8 cellular contexts compared by ENCODE assay signal in the genomic region with DNA sequence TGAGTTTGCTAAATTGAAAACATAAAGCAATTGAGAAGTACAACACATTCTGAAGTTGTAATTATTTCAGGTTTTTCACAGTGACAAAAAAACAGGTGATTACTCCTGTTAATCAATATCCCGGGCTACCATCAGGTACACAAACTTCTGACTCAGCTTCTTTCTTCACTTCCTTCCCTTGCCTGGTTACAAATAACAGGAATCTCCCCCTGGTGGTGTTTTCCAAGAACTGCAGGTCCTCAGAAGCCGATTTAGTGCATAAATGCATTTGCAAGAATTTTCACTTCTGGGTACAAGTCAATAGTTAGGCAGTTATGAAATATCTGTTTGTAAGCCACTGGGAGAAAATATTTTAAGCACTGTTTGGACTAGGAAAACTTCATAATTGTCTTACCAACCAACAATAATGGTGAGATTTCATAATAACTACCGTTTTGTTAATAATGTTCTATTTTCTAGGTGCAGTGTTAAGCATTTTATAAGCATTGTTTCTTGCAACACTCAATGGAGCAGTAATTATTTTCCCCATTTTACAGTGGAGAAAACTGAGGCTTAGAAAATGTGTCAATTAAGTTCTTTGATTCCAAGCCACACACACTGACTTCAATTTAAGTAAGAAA. TPM values are rescaled to one million over a fixed set of nuclear protein-coding genes. Genes with fewer than 3 reads are reported as not detected.
A peak's percentile ranks its signal among the peaks of the same experiment; 100 is the strongest.
DNase-seq lines count a peak whose midpoint lies in the region; ATAC-seq and TF ChIP-seq lines count a peak whose summit lies in the region.

No MANE protein-coding gene starts in this region.

- no peaks in the 10 kb centered on the region for H3K27me3 Mint-ChIP-seq in activated CD4-positive, alpha-beta T cell treated with anti-CD3 and anti-CD28 coated beads, Interleukin-2, amount 10 ng/mL, durations not matched to agents 24 days and 14 days

- H3K9me3 Mint-ChIP-seq in activated CD4-positive, alpha-beta T cell treated with anti-CD3 and anti-CD28 coated beads, Interleukin-2, amount 10 ng/mL, durations not matched to agents 24 days and 14 days: no peaks in the 10 kb centered on the region

- H3K4me3 ChIP-seq in lower lobe of right lung: no peak overlapping the region

- peaks cover 73% of the 10 kb centered on the region for H3K36me3 ChIP-seq in lower lobe of right lung

- H3K4me3 Mint-ChIP-seq in activated CD4-positive, alpha-beta T cell treated with anti-CD3 and anti-CD28 coated beads, Interleukin-2, amount 10 ng/mL, durations not matched to agents 24 days and 14 days: no peak overlapping the region

- H3K9me3 ChIP-seq in lower lobe of right lung: no peaks in the 10 kb centered on the region

- DNase-seq in DMS 273 treated with DMSO at 0.1 percent for 48 hours (lab: John Stamatoyannopoulos, UW) (peak; percentile 57), NCI-H526 treated with DMSO at 0.1 percent for 48 hours (lab: John Stamatoyannopoulos, UW) (peak; percentile 79), dedifferentiated amniotic fluid mesenchymal stem cell (ENCODE audit: extremely low spot score) (peak; percentile 96), lower lobe of right lung (no peak)
- DNase-seq in activated CD4-positive, alpha-beta T cell treated with anti-CD3 and anti-CD28 coated beads, Interleukin-2, amount 10 ng/mL, durations not matched to agents 24 days and 14 days: peak; percentile 93
- peak; percentile 21 for DNase-seq in stimulated activated CD8-positive, alpha-beta memory T cell treated with anti-CD3 and anti-CD28 coated beads, Interleukin-12 subunit alpha, Interleukin-12 subunit beta, amount 100 ng/mL, for 24 hours (ENCODE audit: extremely low read depth)

- intact Hi-C loops in activated CD4-positive, alpha-beta T cell treated with anti-CD3 and anti-CD28 coated beads, Interleukin-2, amount 10 ng/mL, durations not matched to agents 24 days and 14 days (cut with micrococcal nuclease): loop anchor here (1.0 to 5.0 kb wide), 3 partner anchors 75 to 258 kb away; a partner anchor contains a TSS
- intact Hi-C loops in lower lobe of right lung (cut with DNase I): no loop called here

- H3K27ac Mint-ChIP-seq in activated CD4-positive, alpha-beta T cell treated with anti-CD3 and anti-CD28 coated beads, Interleukin-2, amount 10 ng/mL, durations not matched to agents 24 days and 14 days: no peak overlapping the region

- H3K36me3 Mint-ChIP-seq in activated CD4-positive, alpha-beta T cell treated with anti-CD3 and anti-CD28 coated beads, Interleukin-2, amount 10 ng/mL, durations not matched to agents 24 days and 14 days (ENCODE audit: low read depth): peaks cover 32% of the 10 kb centered on the region

- H3K27ac ChIP-seq in lower lobe of right lung: no peak overlapping the region

- ATAC-seq in HG03175 (IDR thresholded peaks at IDR 0.05; ENCODE audit: unreplicated experiment) (peak; percentile 64), lower lobe of right lung (peak; percentile 74 to 84), GM19467 (IDR thresholded peaks at IDR 0.05; ENCODE audit: unreplicated experiment) (no peak)

- peak; percentile 93 for TF ChIP-seq CTCF in lower lobe of right lung (IDR thresholded peaks at IDR 0.05)

- H3K27me3 ChIP-seq in lower lobe of right lung (ENCODE audit: low read depth): no peaks in the 10 kb centered on the region

- H3K4me1 ChIP-seq in lower lobe of right lung: peaks cover 4% of the 10 kb centered on the region

- peaks cover 5% of the 10 kb centered on the region for H3K4me1 Mint-ChIP-seq in activated CD4-positive, alpha-beta T cell treated with anti-CD3 and anti-CD28 coated beads, Interleukin-2, amount 10 ng/mL, durations not matched to agents 24 days and 14 days

RNA-seq across cellular contexts. Expression of a gene that starts 12.4 kb away (rescaled TPM):
- 25.9 and 28.0 TPM in 2 replicates for total RNA-seq in activated CD4-positive, alpha-beta T cell treated with anti-CD3 and anti-CD28 coated beads, Interleukin-2, amount 10 ng/mL, durations not matched to agents 24 days and 14 days
- total RNA-seq in lower lobe of right lung: 13.3 TPM
